ENCODE assay signal across 23 cellular contexts in genomic region chr7:37990337-37990736, GRCh38.
A peak's percentile ranks its signal among the peaks of the same experiment; 100 is the strongest.
DNase-seq lines count a peak whose midpoint lies in the region; ATAC-seq, FAIRE-seq and TF ChIP-seq lines count a peak whose summit lies in the region.
"Had no signal": no experiment of that assay in that cellular context is flagged by ENCODE, and none has a peak within 500 bp of the region (broad histone marks: within the 10 kb centered on the region; RNA-seq: fewer than 3 reads in every experiment).

No MANE protein-coding gene starts in this region.

- no peak for TF ChIP-seq RAD21 in K562 (CRISPR knock-in tag; conservative IDR thresholded peaks at IDR 0.05 in 1 of 2, IDR thresholded peaks at IDR 0.05 in 1 of 2)

- H3K27me3 Mint-ChIP-seq in dendritic cell treated with granulocyte-macrophage colony-stimulating factor and Interleukin-4, amounts not matched to agents 40 ng/mL and 50 ng/mL, for 4 days = no peaks in the 10 kb centered on the region
- H3K27me3 Mint-ChIP-seq: CD4-positive, alpha-beta T cell had no signal

- H3K9me1 ChIP-seq in K562 (ENCODE audit: control insufficient read depth, insufficient read depth, low read length) = no peaks in the 10 kb centered on the region

- no peaks in the 10 kb centered on the region for H4K20me1 ChIP-seq in K562 (replicated peaks; ENCODE audit: control insufficient read depth, insufficient read depth, low read length)
- H4K20me1 ChIP-seq: BLaER1 treated with 17β-estradiol and CSF1 and Interleukin-3, amounts not matched to agents 10 nM and 100 nM had no signal

- WGBS in K562 (ENCODE audit: insufficient coverage, low coverage, missing lambda C conversion rate) = 14% methylated on average over 3 of the region's 3 CpGs
- WGBS in pancreas, 2 donors = 48 to 56% methylated on average over 3 of the region's 3 CpGs

- no peak for FAIRE-seq in K562 (lab: Jason Lieb, UNC)
- FAIRE-seq in pancreas (lab: Jason Lieb, UNC) = no peak
- FAIRE-seq in urothelium cell line (lab: Jason Lieb, UNC) = peak; percentile 35
- no peak for FAIRE-seq in frontal cortex (lab: Jason Lieb, UNC)
- FAIRE-seq: A549, D721Med, G401.6, GM12891, GM19239 had no signal

- BruUV-seq in K562 (replicated peaks; lab: Mats Ljungman, UMichigan) = no TSS peak

- H3K27ac ChIP-seq in K562 (ENCODE audit: extremely low read depth, low read depth, low read length) (no peak overlapping the region), pancreas (no peak overlapping the region)
- H3K27ac ChIP-seq: 22Rv1; A549; BLaER1 treated with 17β-estradiol and CSF1 and Interleukin-3, amounts not matched to agents 10 nM and 100 nM; C4-2B had no signal

- CTCF ChIA-PET in K562 (lab: Yijun Ruan, JAX; ENCODE audit: low intra/inter-chr PET ratio) = no interaction called here

- H3K4me1 ChIP-seq in K562 (replicated peaks in 1 of 2; ENCODE audit: control insufficient read depth in 2 of 2, insufficient read depth in 2 of 2, low read length in 2 of 2) (no peaks in the 10 kb centered on the region; a peak in 2 of 5 replicates), pancreas (peaks cover 12 to 24% (median 18%) of the 10 kb centered on the region in 3 donors)
- H3K4me1 ChIP-seq: Caco-2 had no signal

- H3K4me3 ChIP-seq in K562 (no peak overlapping the region), pancreas (no peak overlapping the region)
- H3K4me3 ChIP-seq: A549; BLaER1 treated with 17β-estradiol and CSF1 and Interleukin-3, amounts not matched to agents 10 nM and 100 nM had no signal

- H3K79me2 ChIP-seq in K562 (ENCODE audit: control insufficient read depth, insufficient read depth, low read length) = no peaks in the 10 kb centered on the region

- H3K36me3 ChIP-seq in K562 (ENCODE audit: control insufficient read depth, insufficient read depth, low read length) = no peaks in the 10 kb centered on the region
- no peaks in the 10 kb centered on the region for H3K36me3 ChIP-seq in pancreas
- H3K36me3 ChIP-seq: BLaER1 treated with 17β-estradiol and CSF1 and Interleukin-3, amounts not matched to agents 10 nM and 100 nM had no signal

- ATAC-seq in K562 (no peak), pancreas (peak; percentile 40 to 77 (median 49))
- ATAC-seq: A549; CD8-positive, alpha-beta T cell had no signal

- H2AFZ ChIP-seq in K562 (ENCODE audit: low read depth, low read length) = peak overlapping the region; percentile 44

- H3K9me3 ChIP-seq in K562 (replicated peaks; ENCODE audit: control insufficient read depth, insufficient read depth, low read depth, low read length) = no peaks in the 10 kb centered on the region
- H3K9me3 ChIP-seq in pancreas = no peaks in the 10 kb centered on the region

- no peak overlapping the region for H3K4me3 Mint-ChIP-seq in dendritic cell treated with granulocyte-macrophage colony-stimulating factor and Interleukin-4, amounts not matched to agents 40 ng/mL and 50 ng/mL, for 4 days
- H3K4me3 Mint-ChIP-seq: B cell; CD4-positive, alpha-beta T cell; CD8-positive, alpha-beta T cell had no signal

- no peaks in the 10 kb centered on the region for H3K9me3 Mint-ChIP-seq in dendritic cell treated with granulocyte-macrophage colony-stimulating factor and Interleukin-4, amounts not matched to agents 40 ng/mL and 50 ng/mL, for 4 days
- H3K9me3 Mint-ChIP-seq: CD4-positive, alpha-beta T cell had no signal

- no peaks in the 10 kb centered on the region for H3K27me3 ChIP-seq in K562 (ENCODE audit: control insufficient read depth in 2 of 2, insufficient read depth in 2 of 2, low read length in 2 of 2)
- no peaks in the 10 kb centered on the region for H3K27me3 ChIP-seq in pancreas
- H3K27me3 ChIP-seq: BLaER1 treated with 17β-estradiol and CSF1 and Interleukin-3, amounts not matched to agents 10 nM and 100 nM had no signal

- intact Hi-C loops in K562 (cut with micrococcal nuclease) = no loop called here
- intact Hi-C loops in dendritic cell treated with granulocyte-macrophage colony-stimulating factor and Interleukin-4, amounts not matched to agents 40 ng/mL and 50 ng/mL, for 4 days (cut with micrococcal nuclease) = no loop called here
- intact Hi-C loops in pancreas (cut with DNase I) = no loop called here

- peaks cover 34% of the 10 kb centered on the region for H3K4me1 Mint-ChIP-seq in dendritic cell treated with granulocyte-macrophage colony-stimulating factor and Interleukin-4, amounts not matched to agents 40 ng/mL and 50 ng/mL, for 4 days (ENCODE audit: low read depth)
- H3K4me1 Mint-ChIP-seq: B cell had no signal

- H3K4me2 ChIP-seq in K562 (ENCODE audit: insufficient read depth, low read length) = no peak overlapping the region
- H3K4me2 ChIP-seq: A549; BLaER1 treated with 17β-estradiol and CSF1 and Interleukin-3, amounts not matched to agents 10 nM and 100 nM had no signal

- no peak for TF ChIP-seq EP300 in K562 (IDR thresholded peaks at IDR 0.05; ENCODE audit: low read length)

- H3K9ac ChIP-seq in K562 (ENCODE audit: insufficient read depth in 1 of 2, low read depth in 2 of 2, low read length in 2 of 2) = no peak overlapping the region
- H3K9ac ChIP-seq: BLaER1 treated with 17β-estradiol and CSF1 and Interleukin-3, amounts not matched to agents 10 nM and 100 nM had no signal

- in situ Hi-C loops in K562 (cut with MboI) = no loop called here

- no peak for TF ChIP-seq POLR2A in K562 (conservative IDR thresholded peaks at IDR 0.05)

- POLR2A ChIA-PET in K562 (lab: Yijun Ruan, JAX) = no interaction called here

- DNase-seq in K562 (ENCODE audit: extremely low read depth in 1 of 4, low spot score in 3 of 4) (no peak), pancreas (peak in 1 of 6 donors; percentile 6), urothelium cell line (ENCODE audit: low spot score) (no peak), frontal cortex (ENCODE audit: low spot score in 2 of 2) (no peak), HUDEP-2 (lab: John Stamatoyannopoulos, UW; ENCODE audit: unreplicated experiment in 76 of 76) (no peak)
- DNase-seq in activated naive CD4-positive, alpha-beta T cell (lab: John Stamatoyannopoulos, UW) = no peak
- DNase-seq: AML-193; Caco-2; Calu3; CD4-positive, alpha-beta T cell; CD8-positive, alpha-beta T cell; DMS79 treated with DMSO at 0.1 percent for 48 hours; GF-D8 had no signal

- TF ChIP-seq CTCF in K562 (IDR thresholded peaks at IDR 0.05 in 2 of 3, conservative IDR thresholded peaks at IDR 0.05 in 1 of 3; ENCODE audit: insufficient read depth in 2 of 3, low read depth in 1 of 3, low read length in 3 of 3) (no peak), pancreas (IDR thresholded peaks at IDR 0.05) (no peak)

- H3K36me3 Mint-ChIP-seq in dendritic cell treated with granulocyte-macrophage colony-stimulating factor and Interleukin-4, amounts not matched to agents 40 ng/mL and 50 ng/mL, for 4 days (ENCODE audit: low read depth) = peaks cover 5% of the 10 kb centered on the region
- H3K36me3 Mint-ChIP-seq: CD8-positive, alpha-beta T cell had no signal

- peak overlapping the region; percentile 54 for H3K27ac Mint-ChIP-seq in dendritic cell treated with granulocyte-macrophage colony-stimulating factor and Interleukin-4, amounts not matched to agents 40 ng/mL and 50 ng/mL, for 4 days
- H3K27ac Mint-ChIP-seq: B cell; CD4-positive, alpha-beta T cell; CD8-positive, alpha-beta T cell had no signal

TF ChIP-seq in K562, 482 proteins besides CTCF, POLR2A, EP300 and RAD21:
- TF ChIP-seq ZNF518B (CRISPR knock-in tag; IDR thresholded peaks at IDR 0.05) = no peak
- TF ChIP-seq ZBTB7A (IDR thresholded peaks at IDR 0.05; ENCODE audit: borderline replicate concordance, control insufficient read depth, low read depth, low read length) = no peak
